ENCODE assay signal across 23 cellular contexts in the genomic region with DNA sequence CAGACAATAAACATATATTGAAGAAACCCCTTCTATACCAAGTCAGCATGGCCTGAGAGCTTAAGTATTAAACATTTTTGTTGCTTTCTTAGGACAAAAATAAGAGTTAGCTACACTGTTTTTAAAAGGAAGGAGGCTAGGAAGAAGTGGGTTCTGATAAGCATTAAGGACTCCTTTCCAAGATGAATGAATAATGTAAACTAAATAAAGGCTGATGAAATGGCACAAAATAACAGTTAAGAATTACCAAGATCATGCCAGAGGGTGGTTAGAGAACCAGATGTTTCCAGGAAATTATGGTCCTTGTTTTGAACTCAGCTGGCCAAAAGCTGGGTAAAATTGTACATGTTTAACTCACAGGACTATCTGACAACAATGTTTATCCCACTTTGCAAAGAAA.
"Had no signal": no experiment of that assay in that cellular context is flagged by ENCODE, and none has a peak within 500 bp of the region (broad histone marks: within the 10 kb centered on the region; RNA-seq: fewer than 3 reads in every experiment).

No MANE protein-coding gene starts in this region.

- H3K36me3 ChIP-seq: WERI-Rb-1 had no signal

- H3K27ac ChIP-seq: body of pancreas, SK-N-MC, WERI-Rb-1 had no signal

- H3K4me3 ChIP-seq: body of pancreas, SK-N-MC had no signal

- H3K4me1 Mint-ChIP-seq: activated CD4-positive, alpha-beta memory T cell treated with anti-CD3 and anti-CD28 coated beads, Interleukin-2, amount 10 ng/mL, durations not matched to agents 7 days and 5 days; activated CD4-positive, alpha-beta T cell treated with anti-CD3 and anti-CD28 coated beads for 36 hours; activated naive CD4-positive, alpha-beta T cell treated with anti-CD3 and anti-CD28 coated beads, Interleukin-2, amount 50 U/mL, for 24 hours; T-cell had no signal

- H3K9me3 Mint-ChIP-seq: activated CD4-positive, alpha-beta memory T cell treated with anti-CD3 and anti-CD28 coated beads, Interleukin-2, amount 10 ng/mL, durations not matched to agents 7 days and 5 days had no signal

- H3K36me3 Mint-ChIP-seq: activated naive CD4-positive, alpha-beta T cell treated with anti-CD3 and anti-CD28 coated beads, Interleukin-2, amount 50 U/mL, for 24 hours; IgD-negative memory B cell; T-cell had no signal

- H3K9me3 ChIP-seq: body of pancreas had no signal

- DNase-seq: activated CD4-positive, alpha-beta memory T cell treated with anti-CD3 and anti-CD28 coated beads, Interleukin-2, amount 10 ng/mL, durations not matched to agents 7 days and 5 days; activated CD4-positive, alpha-beta T cell treated with anti-CD3 and anti-CD28 coated beads for 36 hours; activated CD4-positive, alpha-beta T cell treated with anti-CD3 and anti-CD28 coated beads, Interleukin-2, amount 50 U/mL, for 1 hour; activated naive CD4-positive, alpha-beta T cell; aorta; body of pancreas; KG1; NCI-H1092 treated with DMSO at 0.1 percent for 48 hours; NCI-H1417 treated with DMSO at 0.1 percent for 48 hours; NCI-H1694; NCI-H2029; NCI-H2107; NCI-H2171 treated with DMSO at 0.1 percent for 48 hours; NCI-H226; NCI-H526 treated with DMSO at 0.1 percent for 48 hours; NCI-H82; T-cell; T-helper 2 cell; T1000; WERI-Rb-1 had no signal

- H3K27ac Mint-ChIP-seq: activated CD4-positive, alpha-beta memory T cell treated with anti-CD3 and anti-CD28 coated beads, Interleukin-2, amount 10 ng/mL, durations not matched to agents 7 days and 5 days; activated CD4-positive, alpha-beta T cell treated with anti-CD3 and anti-CD28 coated beads for 36 hours; activated naive CD4-positive, alpha-beta T cell treated with anti-CD3 and anti-CD28 coated beads, Interleukin-2, amount 50 U/mL, for 24 hours; IgD-negative memory B cell; T-cell had no signal

- ATAC-seq: activated CD4-positive, alpha-beta T cell treated with anti-CD3 and anti-CD28 coated beads for 36 hours; body of pancreas; T-cell had no signal

- H3K4me3 Mint-ChIP-seq: activated CD4-positive, alpha-beta memory T cell treated with anti-CD3 and anti-CD28 coated beads, Interleukin-2, amount 10 ng/mL, durations not matched to agents 7 days and 5 days; activated CD4-positive, alpha-beta T cell treated with anti-CD3 and anti-CD28 coated beads for 36 hours; activated naive CD4-positive, alpha-beta T cell treated with anti-CD3 and anti-CD28 coated beads, Interleukin-2, amount 50 U/mL, for 24 hours; IgD-negative memory B cell; T-cell had no signal

- H3K4me1 ChIP-seq: body of pancreas had no signal

- H3K27me3 ChIP-seq: body of pancreas had no signal
